In the genomic region with DNA sequence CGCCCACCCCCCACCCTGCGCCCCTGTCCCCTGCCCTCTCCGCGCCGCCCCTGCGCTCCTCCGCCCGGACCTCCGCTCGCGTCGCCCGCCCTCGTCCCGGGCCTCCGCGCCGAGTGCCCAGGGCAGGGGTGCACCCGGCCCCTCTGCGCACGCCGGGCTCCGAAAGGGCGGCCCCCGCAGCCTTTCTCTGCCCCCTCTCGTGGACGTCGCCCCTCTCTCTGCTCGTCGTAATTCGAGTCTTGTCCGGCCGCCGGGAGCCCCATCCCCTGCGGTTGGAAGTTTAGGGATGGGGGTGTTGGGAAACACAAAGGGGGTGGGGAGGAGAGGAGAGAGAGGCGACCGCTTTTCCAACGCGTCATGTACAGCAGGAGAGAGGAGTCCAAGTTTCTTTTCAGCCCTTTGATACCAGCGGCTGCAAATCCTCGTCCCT, we compare ENCODE assay signal across 8 cellular contexts. TPM values are rescaled to one million over a fixed set of nuclear protein-coding genes. Genes with fewer than 3 reads are reported as not detected.
A peak's percentile ranks its signal among the peaks of the same experiment; 100 is the strongest.
DNase-seq lines count a peak whose midpoint lies in the region; ATAC-seq, FAIRE-seq and TF ChIP-seq lines count a peak whose summit lies in the region.

No MANE protein-coding gene starts in this region.

- peaks cover 2% of the 10 kb centered on the region for H3K36me3 Mint-ChIP-seq in activated CD8-positive, alpha-beta memory T cell treated with anti-CD3 and anti-CD28 coated beads, Interleukin-2, amount 10 ng/mL, durations not matched to agents 7 days and 5 days
- peaks cover 2 to 11% of the 10 kb centered on the region in 2 donors for H3K36me3 Mint-ChIP-seq in stimulated activated naive B cell treated with anti-CD40 and anti-IgM and Interleukin-4, amounts not matched to agents 10 μg/mL and 1 μg/mL and 100 μg/mL, for 72 hours

- FAIRE-seq in HepG2 (lab: Jason Lieb, UNC) = no peak

- POLR2A ChIA-PET in PC-9 (lab: Charles Lee; ENCODE audit: unreplicated experiment) (no interaction called here), HepG2 (lab: Yijun Ruan, JAX) (interaction anchor here (1.0 kb wide), 1 partner anchor 37 kb away, joined by 6 read pairs; no protein-coding TSS in a partner anchor)

- H4K20me1 ChIP-seq in PC-9 (ENCODE audit: insufficient read depth) (peaks cover 12% of the 10 kb centered on the region; the same call in 1 of the 2 replicates), HepG2 (ENCODE audit: insufficient read depth, low read length) (peaks cover 20% of the 10 kb centered on the region; the same call in 1 of the 2 replicates)

- DNase-seq in activated CD8-positive, alpha-beta memory T cell treated with anti-CD3 and anti-CD28 coated beads, Interleukin-2, amount 10 ng/mL, durations not matched to agents 7 days and 5 days = peak; percentile 50
- no peak for DNase-seq in activated CD8-positive, alpha-beta memory T cell treated with anti-CD3 and anti-CD28 coated beads, Interleukin-2, amount 50 U/mL, for 4 hours
- peak in 1 of 2 experiments; percentile 37 for DNase-seq in PC-9
- DNase-seq in cerebellar cortex (ENCODE audit: low spot score) = peak; percentile 43
- DNase-seq in HepG2 (ENCODE audit: low spot score) = peak; percentile 16
- peak; percentile 13 for DNase-seq in stimulated activated naive B cell treated with anti-CD40 and anti-IgM and Interleukin-4, amounts not matched to agents 10 μg/mL and 1 μg/mL and 100 μg/mL, for 72 hours
- no peak for DNase-seq in middle frontal gyrus (ENCODE audit: extremely low spot score, low spot score)

- peaks cover 6% of the 10 kb centered on the region for H3K27me3 Mint-ChIP-seq in activated CD8-positive, alpha-beta memory T cell treated with anti-CD3 and anti-CD28 coated beads, Interleukin-2, amount 10 ng/mL, durations not matched to agents 7 days and 5 days
- no peaks in the 10 kb centered on the region for H3K27me3 Mint-ChIP-seq in stimulated activated naive B cell treated with anti-CD40 and anti-IgM and Interleukin-4, amounts not matched to agents 10 μg/mL and 1 μg/mL and 100 μg/mL, for 72 hours

- H3K36me3 ChIP-seq in PC-9 (ENCODE audit: low read depth) = no peaks in the 10 kb centered on the region
- H3K36me3 ChIP-seq in HepG2 (replicated peaks in 1 of 2; ENCODE audit: control insufficient read depth in 1 of 2, insufficient read depth in 2 of 2, low read length in 2 of 2) = no peaks in the 10 kb centered on the region

- peaks cover 22% of the 10 kb centered on the region for H3K4me1 ChIP-seq in PC-9 (replicated peaks; ENCODE audit: insufficient read depth)
- H3K4me1 ChIP-seq in HepG2 (ENCODE audit: insufficient read depth, low read length) = peaks cover 40% of the 10 kb centered on the region

- no peak for TF ChIP-seq POLR2A in HepG2 (IDR thresholded peaks at IDR 0.05; ENCODE audit: insufficient read depth in 1 of 2, low read depth in 2 of 2, low read length in 2 of 2)

- peak overlapping the region; percentile 84 for H3K27ac Mint-ChIP-seq in activated CD8-positive, alpha-beta memory T cell treated with anti-CD3 and anti-CD28 coated beads, Interleukin-2, amount 10 ng/mL, durations not matched to agents 7 days and 5 days
- H3K27ac Mint-ChIP-seq in stimulated activated naive B cell treated with anti-CD40 and anti-IgM and Interleukin-4, amounts not matched to agents 10 μg/mL and 1 μg/mL and 100 μg/mL, for 72 hours = peak overlapping the region; percentile 97

- WGBS in HepG2 (ENCODE audit: low lambda C conversion rate) = 2% methylated on average over 12 of the region's 41 CpGs

- no peak for TF ChIP-seq EP300 in HepG2 (IDR thresholded peaks at IDR 0.05; ENCODE audit: low read depth in 2 of 2, low read length in 2 of 2)
- no peak for TF ChIP-seq EP300 in HepG2 (CRISPR knock-in tag; IDR thresholded peaks at IDR 0.05; ENCODE audit: borderline replicate concordance)

- no peak for TF ChIP-seq CTCF in PC-9 (conservative IDR thresholded peaks at IDR 0.05)
- no peak for TF ChIP-seq CTCF in HepG2 (CRISPR knock-in tag; IDR thresholded peaks at IDR 0.05)

- H3K27me3 ChIP-seq in PC-9 (ENCODE audit: insufficient read depth, low read depth) (no peaks in the 10 kb centered on the region), HepG2 (ENCODE audit: control insufficient read depth in 1 of 2, insufficient read depth in 2 of 2, low read length in 2 of 2) (no peaks in the 10 kb centered on the region)

- H3K9me2 ChIP-seq in PC-9 (ENCODE audit: insufficient read depth) = no peaks in the 10 kb centered on the region

- H3K9ac ChIP-seq in HepG2 (ENCODE audit: insufficient read depth, low read depth, low read length) = peak overlapping the region; percentile 80

- intact Hi-C loops in PC-9 (cut with micrococcal nuclease; ENCODE audit: unreplicated experiment) (loop anchor here (1.0 to 5.0 kb wide), 5 partner anchors 17 to 200 kb away; no protein-coding TSS in a partner anchor), HepG2 (cut with micrococcal nuclease; ENCODE audit: unreplicated experiment) (loop anchor here (1.0 to 5.0 kb wide), 2 partner anchors 37 to 55 kb away; no protein-coding TSS in a partner anchor)

- H3K9me3 ChIP-seq in PC-9 (ENCODE audit: insufficient read depth, low read depth) (no peaks in the 10 kb centered on the region), HepG2 (ENCODE audit: low read length) (peaks cover 3% of the 10 kb centered on the region; the same call in 1 of the 2 replicates)

- CTCF ChIA-PET in activated CD8-positive, alpha-beta memory T cell treated with anti-CD3 and anti-CD28 coated beads, Interleukin-2, amount 10 ng/mL, durations not matched to agents 7 days and 5 days (lab: Charles Lee) = interaction anchor here (1.0 kb wide), 2 partner anchors 18 to 37 kb away, joined by 3 read pairs; no protein-coding TSS in a partner anchor
- CTCF ChIA-PET in PC-9 (lab: Charles Lee) = no interaction called here
- CTCF ChIA-PET in HepG2 (lab: Yijun Ruan, JAX; ENCODE audit: low intra/inter-chr PET ratio, low total read pairs) = no interaction called here

- H3K27ac ChIP-seq in PC-9 (peak overlapping the region; percentile 39; the same call in 1 of the 2 replicates), HepG2 (ENCODE audit: extremely low read length, insufficient read depth, low read length) (peak overlapping the region; percentile 78)

- H3K9me3 Mint-ChIP-seq in activated CD8-positive, alpha-beta memory T cell treated with anti-CD3 and anti-CD28 coated beads, Interleukin-2, amount 10 ng/mL, durations not matched to agents 7 days and 5 days (ENCODE audit: low read depth) = peaks cover 13% of the 10 kb centered on the region
- peaks cover 0 to 2% of the 10 kb centered on the region in 2 donors for H3K9me3 Mint-ChIP-seq in stimulated activated naive B cell treated with anti-CD40 and anti-IgM and Interleukin-4, amounts not matched to agents 10 μg/mL and 1 μg/mL and 100 μg/mL, for 72 hours

- H2AFZ ChIP-seq in PC-9 (peak overlapping the region; percentile 76), HepG2 (ENCODE audit: low read length) (no peak overlapping the region)

- peaks cover 8% of the 10 kb centered on the region; the same call in 1 of the 2 replicates for H3F3A ChIP-seq in PC-9 (ENCODE audit: insufficient read depth, low read depth)

- H3K4me2 ChIP-seq in PC-9 (peak overlapping the region; percentile 92), HepG2 (ENCODE audit: low read depth, low read length) (peak overlapping the region; percentile 89)

- peak overlapping the region; percentile 93 for H3K4me3 ChIP-seq in PC-9
- H3K4me3 ChIP-seq in HepG2 (replicated peaks in 1 of 3; ENCODE audit: insufficient read depth in 1 of 3, low read depth in 2 of 3, low read length in 3 of 3) = peak overlapping the region; percentile 84 to 93 (median 88)

- peak overlapping the region; percentile 82 for H3K4me3 Mint-ChIP-seq in activated CD8-positive, alpha-beta memory T cell treated with anti-CD3 and anti-CD28 coated beads, Interleukin-2, amount 10 ng/mL, durations not matched to agents 7 days and 5 days
- peak overlapping the region; percentile 94 to 98 for H3K4me3 Mint-ChIP-seq in stimulated activated naive B cell treated with anti-CD40 and anti-IgM and Interleukin-4, amounts not matched to agents 10 μg/mL and 1 μg/mL and 100 μg/mL, for 72 hours

- H3K79me2 ChIP-seq in PC-9 (ENCODE audit: low read depth) = peaks cover 51% of the 10 kb centered on the region
- peaks cover 49% of the 10 kb centered on the region for H3K79me2 ChIP-seq in HepG2 (ENCODE audit: insufficient read depth, low read length)

- no peak for TF ChIP-seq RAD21 in HepG2 (CRISPR knock-in tag; IDR thresholded peaks at IDR 0.05)

- peaks cover 23% of the 10 kb centered on the region for H3K4me1 Mint-ChIP-seq in activated CD8-positive, alpha-beta memory T cell treated with anti-CD3 and anti-CD28 coated beads, Interleukin-2, amount 10 ng/mL, durations not matched to agents 7 days and 5 days
- H3K4me1 Mint-ChIP-seq in stimulated activated naive B cell treated with anti-CD40 and anti-IgM and Interleukin-4, amounts not matched to agents 10 μg/mL and 1 μg/mL and 100 μg/mL, for 72 hours = peaks cover 32 to 50% of the 10 kb centered on the region in 2 donors

- BruUV-seq in PC-9 (replicated peaks; lab: Mats Ljungman, UMichigan) (no TSS peak), HepG2 (replicated peaks; lab: Mats Ljungman, UMichigan) (no TSS peak)

- peak; percentile 40 for ATAC-seq in activated CD8-positive, alpha-beta memory T cell treated with anti-CD3 and anti-CD28 coated beads, Interleukin-2, amount 10 ng/mL, durations not matched to agents 7 days and 5 days
- ATAC-seq in HG02610 (IDR thresholded peaks at IDR 0.05; ENCODE audit: unreplicated experiment) (peak; percentile 20), HepG2 (peak; percentile 49)
- peak; percentile 26 to 28 for ATAC-seq in stimulated activated naive B cell treated with anti-CD40 and anti-IgM and Interleukin-4, amounts not matched to agents 10 μg/mL and 1 μg/mL and 100 μg/mL, for 72 hours (replicated peaks)

- in situ Hi-C loops in HepG2 (cut with HindIII; ENCODE audit: extremely low pct_ligation_motif_present, low pct_unique_long_range_greater_than_20kb) = no loop called here

RNA-seq across cellular contexts. Expression of gene GALNT2, which starts 0.4 kb away (rescaled TPM):
- total RNA-seq in activated CD8-positive, alpha-beta memory T cell treated with anti-CD3 and anti-CD28 coated beads, Interleukin-2, amount 10 ng/mL, durations not matched to agents 7 days and 5 days = 10 to 100 TPM; 25.0 to 30.2 TPM
- total RNA-seq in PC-9 (2021) (104 and 121 TPM in 2 replicates), HepG2 (2016; rRNA removed; fragmentation: Illumina TruSeq; extraction: Trizol) (18.1 and 39.6 TPM in 2 replicates)
- 5.4 TPM in 2 replicates for total RNA-seq in HepG2 (2016; cell fraction: cytosol; rRNA removed; fragmentation: Illumina TruSeq; extraction: Trizol; ENCODE audit: low read depth)
- total RNA-seq in HepG2 (2016; cell fraction: insoluble cytoplasmic fraction; rRNA removed; fragmentation: Illumina TruSeq; extraction: Trizol) = 15.0 and 40.1 TPM in 2 replicates
- total RNA-seq in HepG2 (2016; cell fraction: membrane; rRNA removed; fragmentation: Illumina TruSeq; extraction: Trizol) = 12.5 and 13.0 TPM in 2 replicates
- 37.9 and 44.3 TPM in 2 replicates for total RNA-seq in HepG2 (2016; cell fraction: nucleus; rRNA removed; fragmentation: Illumina TruSeq; extraction: Trizol)
- 39.3 and 44.2 TPM in 2 replicates for polyA plus RNA-seq in HepG2 (2011; rRNA removed)
- 49.4 and 53.3 TPM in 2 replicates for polyA plus RNA-seq in HepG2 (2011; cell fraction: cytosol; rRNA removed)
- 41.5 and 42.3 TPM in 2 replicates for polyA plus RNA-seq in HepG2 (2011; cell fraction: nucleus; rRNA removed)
- polyA plus RNA-seq in HepG2 (2012) = 62.4 and 72.1 TPM in 2 replicates
- polyA plus RNA-seq in HepG2 (2016; cell fraction: cytosol; fragmentation: Illumina TruSeq; extraction: Trizol; ENCODE audit: low read depth) = 5.6 and 5.7 TPM in 2 replicates
- polyA plus RNA-seq in HepG2 (2016; cell fraction: insoluble cytoplasmic fraction; fragmentation: Illumina TruSeq; extraction: Trizol; ENCODE audit: low read depth) = 17.3 and 20.6 TPM in 2 replicates
- polyA plus RNA-seq in HepG2 (2016; cell fraction: membrane; fragmentation: Illumina TruSeq; extraction: Trizol; ENCODE audit: low read depth) = 9.2 TPM in 2 replicates
- 63.7 and 66.5 TPM in 2 replicates for polyA plus RNA-seq in HepG2 (2016; cell fraction: nucleus; fragmentation: Illumina TruSeq; extraction: Trizol; ENCODE audit: insufficient read depth, low read depth)
- 56.6 and 150 TPM in 2 replicates for polyA minus RNA-seq in HepG2 (2011; rRNA and poly(A)+ RNA removed; ENCODE audit: low replicate concordance)
- polyA minus RNA-seq in HepG2 (2011; cell fraction: cytosol; rRNA and poly(A)+ RNA removed) = 31.7 and 33.5 TPM in 2 replicates
- polyA minus RNA-seq in HepG2 (2011; cell fraction: nucleus; rRNA and poly(A)+ RNA removed) = 30.0 and 30.1 TPM in 2 replicates

Comparison
In these comparisons a context has a peak if more than half of its experiments do, and no peak if none do; other contexts are left out.
1. DNase-seq: peak in activated CD8-positive, alpha-beta memory T cell treated with anti-CD3 and anti-CD28 coated beads, Interleukin-2, amount 10 ng/mL, durations not matched to agents 7 days and 5 days (single experiment), cerebellar cortex (single experiment), HepG2 (single experiment) and stimulated activated naive B cell treated with anti-CD40 and anti-IgM and Interleukin-4, amounts not matched to agents 10 μg/mL and 1 μg/mL and 100 μg/mL, for 72 hours (single experiment); none in activated CD8-positive, alpha-beta memory T cell treated with anti-CD3 and anti-CD28 coated beads, Interleukin-2, amount 50 U/mL, for 4 hours (single experiment) and middle frontal gyrus (single experiment).
2. Peak in every context shown above with its lines, with median percentiles within 50 percentile points of each other: ATAC-seq.